8 cellular contexts compared by ENCODE assay signal in the genomic region with DNA sequence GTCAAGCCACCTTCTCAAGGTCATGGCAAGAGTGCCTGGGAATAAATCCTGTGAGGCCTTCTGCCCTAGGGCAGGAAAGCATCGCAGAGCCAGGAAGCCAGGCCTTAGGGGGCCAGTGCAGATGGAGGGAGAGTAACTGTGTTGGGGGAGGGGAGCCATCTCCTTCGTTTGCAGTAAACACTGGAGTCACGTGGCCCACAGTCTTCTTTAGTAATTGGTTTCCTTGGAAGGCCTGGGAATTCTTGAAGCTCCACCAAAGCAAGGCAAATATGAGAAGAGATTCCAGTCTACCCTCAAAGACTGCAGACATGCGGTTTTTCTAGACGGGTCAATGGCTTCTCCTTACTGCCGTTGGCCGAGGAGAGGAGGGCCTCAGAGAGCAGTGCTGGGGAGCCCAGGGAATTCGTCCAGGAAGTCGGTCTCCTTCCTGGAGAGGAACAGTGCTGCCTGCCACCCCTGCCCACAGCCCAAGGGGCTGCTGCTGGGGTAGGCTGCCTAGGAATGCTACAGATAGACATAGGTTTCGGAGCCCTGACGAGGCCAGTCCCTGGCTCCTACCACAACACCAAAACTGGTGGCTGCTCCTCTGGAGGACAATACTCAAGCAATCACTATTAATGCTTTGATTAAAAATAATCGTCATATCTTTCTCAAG. TPM values are rescaled to one million over a fixed set of nuclear protein-coding genes. Genes with fewer than 3 reads are reported as not detected.
DNase-seq lines count a peak whose midpoint lies in the region; ATAC-seq and TF ChIP-seq lines count a peak whose summit lies in the region.

No MANE protein-coding gene starts in this region.

- in situ Hi-C loops in astrocyte of the spinal cord (cut with HindIII; ENCODE audit: low sequenced_read_pairs), result no loop called here

- intact Hi-C loops in thyroid gland (cut with DNase I), result loop anchor here (5.0 kb wide), 1 partner anchor 32 kb away; the partner anchor contains the start of gene ANP32A
- intact Hi-C loops in left colon (cut with DNase I, micrococcal nuclease), result loop anchor here (10.0 kb wide), 1 partner anchor 85 kb away; no protein-coding TSS in a partner anchor

- H3K9me3 Mint-ChIP-seq in activated naive CD8-positive, alpha-beta T cell (ENCODE audit: low read depth), result no peaks in the 10 kb centered on the region
- no peaks in the 10 kb centered on the region for H3K9me3 Mint-ChIP-seq in activated naive CD8-positive, alpha-beta T cell treated with anti-CD3 and anti-CD28 coated beads, Interleukin-2, amount 50 U/mL, for 24 hours

- no peak for DNase-seq in activated naive CD8-positive, alpha-beta T cell treated with anti-CD3 and anti-CD28 coated beads, Interleukin-2, amount 50 U/mL, for 24 hours
- DNase-seq in astrocyte of the spinal cord (ENCODE audit: low read depth, low spot score) (peak; percentile 79), kidney tubule cell (ENCODE audit: low spot score) (peak; percentile 22), thyroid gland (no peak), NCI-H1436 treated with DMSO at 0.1 percent for 48 hours (lab: John Stamatoyannopoulos, UW) (no peak), left colon (no peak)

- H3K4me3 ChIP-seq in astrocyte of the spinal cord (ENCODE audit: low read depth, low read length) (no peak overlapping the region), thyroid gland (replicated peaks in 1 of 3) (no peak overlapping the region)

- ATAC-seq in activated naive CD8-positive, alpha-beta T cell treated with anti-CD3 and anti-CD28 coated beads, Interleukin-2, amount 50 U/mL, for 24 hours, result no peak
- ATAC-seq in HG02642 (IDR thresholded peaks at IDR 0.05; ENCODE audit: poor library complexity, unreplicated experiment) (no peak), left colon (no peak)

- H3K36me3 Mint-ChIP-seq in activated naive CD8-positive, alpha-beta T cell, result peaks cover 5% of the 10 kb centered on the region
- peaks cover 25% of the 10 kb centered on the region for H3K36me3 Mint-ChIP-seq in activated naive CD8-positive, alpha-beta T cell treated with anti-CD3 and anti-CD28 coated beads, Interleukin-2, amount 50 U/mL, for 24 hours (ENCODE audit: low read depth)

- no peaks in the 10 kb centered on the region for H3K9me3 ChIP-seq in thyroid gland

- H3K4me1 ChIP-seq in thyroid gland, result peaks cover 58 to 71% of the 10 kb centered on the region in 2 donors

- H3K4me1 Mint-ChIP-seq in activated naive CD8-positive, alpha-beta T cell (ENCODE audit: low read depth), result peaks cover 70% of the 10 kb centered on the region
- peaks cover 73% of the 10 kb centered on the region for H3K4me1 Mint-ChIP-seq in activated naive CD8-positive, alpha-beta T cell treated with anti-CD3 and anti-CD28 coated beads, Interleukin-2, amount 50 U/mL, for 24 hours

- peaks cover 0 to 11% of the 10 kb centered on the region in 2 donors for H3K36me3 ChIP-seq in thyroid gland

- no peak for TF ChIP-seq POLR2A in thyroid gland (IDR thresholded peaks at IDR 0.05)

- H3K27me3 ChIP-seq in thyroid gland, result no peaks in the 10 kb centered on the region

- peak overlapping the region in 2 of 3 donors; percentile 25 to 27 for H3K27ac ChIP-seq in thyroid gland

- no peaks in the 10 kb centered on the region for H3K27me3 Mint-ChIP-seq in activated naive CD8-positive, alpha-beta T cell
- H3K27me3 Mint-ChIP-seq in activated naive CD8-positive, alpha-beta T cell treated with anti-CD3 and anti-CD28 coated beads, Interleukin-2, amount 50 U/mL, for 24 hours, result no peaks in the 10 kb centered on the region

- TF ChIP-seq CTCF in astrocyte of the spinal cord (IDR thresholded peaks at IDR 0.05; ENCODE audit: low read depth, low read length), result no peak
- no peak for TF ChIP-seq CTCF in thyroid gland (IDR thresholded peaks at IDR 0.05)

- H3K4me3 Mint-ChIP-seq in activated naive CD8-positive, alpha-beta T cell, result no peak overlapping the region
- no peak overlapping the region for H3K4me3 Mint-ChIP-seq in activated naive CD8-positive, alpha-beta T cell treated with anti-CD3 and anti-CD28 coated beads, Interleukin-2, amount 50 U/mL, for 24 hours

- WGBS in thyroid gland, 2 donors, result 58 to 62% methylated on average over 8 to 12 of the region's 12 CpGs

- H3K27ac Mint-ChIP-seq in activated naive CD8-positive, alpha-beta T cell, result peak overlapping the region; percentile 58
- no peak overlapping the region for H3K27ac Mint-ChIP-seq in activated naive CD8-positive, alpha-beta T cell treated with anti-CD3 and anti-CD28 coated beads, Interleukin-2, amount 50 U/mL, for 24 hours

RNA-seq across cellular contexts. Expression of gene ANP32A, which starts 30.6 kb away (rescaled TPM):
- total RNA-seq in thyroid gland, result 100 to 1,000 TPM in 1 of 4 donors, 10 to 100 TPM in 3; 65.4 to 116 (median 79.5) TPM
- 100 to 1,000 TPM in 1 of 2 donors, 10 to 100 TPM in 1; 91.9 to 122 TPM for total RNA-seq in left colon

Comparison
In these comparisons a context has a peak if more than half of its experiments do, and no peak if none do; other contexts are left out.
1. DNase-seq: peak in astrocyte of the spinal cord (single experiment) and kidney tubule cell (single experiment); none in activated naive CD8-positive, alpha-beta T cell treated with anti-CD3 and anti-CD28 coated beads, Interleukin-2, amount 50 U/mL, for 24 hours (single experiment), thyroid gland (0 of 2), NCI-H1436 treated with DMSO at 0.1 percent for 48 hours (single experiment) and left colon (0 of 2).